Comparison of ENCODE assay signal across 22 cellular contexts in the genomic region with DNA sequence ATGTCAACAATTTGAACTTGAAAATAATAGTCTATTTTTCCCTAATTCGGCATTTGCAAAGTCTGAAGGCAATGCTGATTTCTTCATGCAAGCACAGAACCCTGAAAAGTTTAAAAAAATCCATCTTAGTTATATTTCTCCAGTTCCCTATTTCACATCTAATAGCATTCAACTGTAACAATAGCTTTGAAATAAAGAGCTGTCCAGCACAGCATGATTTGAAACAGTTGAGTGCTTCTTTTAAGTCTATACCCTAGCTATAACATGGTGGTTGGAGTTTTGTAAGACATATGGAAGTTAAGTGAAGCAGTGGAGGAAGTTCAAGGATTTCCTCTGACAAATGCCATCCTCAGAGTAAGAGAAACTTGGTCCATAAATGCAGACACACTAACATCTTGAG.
"Had no signal": no experiment of that assay in that cellular context is flagged by ENCODE, and none has a peak within 500 bp of the region (broad histone marks: within the 10 kb centered on the region; RNA-seq: fewer than 3 reads in every experiment).

No MANE protein-coding gene starts in this region.

- H3K27ac Mint-ChIP-seq: mesothelial cell of epicardium; naive thymus-derived CD4-positive, alpha-beta T cell; nephron; stimulated activated effector memory CD8-positive, alpha-beta T cell treated with anti-CD3 and anti-CD28 coated beads, Interleukin-12 subunit alpha, Interleukin-12 subunit beta, amount 100 ng/mL, for 72 hours had no signal

- H3K9me3 Mint-ChIP-seq: mesothelial cell of epicardium; naive thymus-derived CD4-positive, alpha-beta T cell; nephron; stimulated activated effector memory CD8-positive, alpha-beta T cell treated with anti-CD3 and anti-CD28 coated beads, Interleukin-12 subunit alpha, Interleukin-12 subunit beta, amount 100 ng/mL, for 72 hours had no signal

- H3K27me3 ChIP-seq: left lung, ovary, sigmoid colon, stomach, thyroid gland had no signal

- H3K36me3 ChIP-seq: left lung, ovary, sigmoid colon, stomach, thyroid gland had no signal

- ATAC-seq: left lung; naive thymus-derived CD4-positive, alpha-beta T cell; psoas muscle; right cardiac atrium; stimulated activated effector memory CD8-positive, alpha-beta T cell treated with anti-CD3 and anti-CD28 coated beads, Interleukin-12 subunit alpha, Interleukin-12 subunit beta, amount 100 ng/mL, for 72 hours had no signal

- H3K4me3 Mint-ChIP-seq: mesothelial cell of epicardium; naive thymus-derived CD4-positive, alpha-beta T cell; nephron; stimulated activated effector memory CD8-positive, alpha-beta T cell treated with anti-CD3 and anti-CD28 coated beads, Interleukin-12 subunit alpha, Interleukin-12 subunit beta, amount 100 ng/mL, for 72 hours had no signal

- H3K4me3 ChIP-seq: coronary artery, left lung, ovary, psoas muscle, sigmoid colon, stomach, thyroid gland had no signal

- H3K9me3 ChIP-seq: left lung, ovary, psoas muscle, sigmoid colon, stomach, thyroid gland had no signal

- H3K4me1 Mint-ChIP-seq: naive thymus-derived CD4-positive, alpha-beta T cell; stimulated activated effector memory CD8-positive, alpha-beta T cell treated with anti-CD3 and anti-CD28 coated beads, Interleukin-12 subunit alpha, Interleukin-12 subunit beta, amount 100 ng/mL, for 72 hours had no signal

- DNase-seq: dermis blood vessel endothelial cell; effector memory CD4-positive, alpha-beta T cell; erythroblast; left lung; mesenchymal stem cell; naive thymus-derived CD4-positive, alpha-beta T cell; occipital lobe; ovary; posterior cingulate gyrus; psoas muscle; right cardiac atrium; sigmoid colon; stimulated activated CD4-positive, alpha-beta T cell treated with anti-CD3 and anti-CD28 coated beads, Interleukin-2, amount 100 ng/mL, for 24 hours; stimulated activated CD4-positive, alpha-beta T cell treated with anti-CD3 and anti-CD28 coated beads, Interleukin-4, amount 100 ng/mL, for 24 hours; stimulated activated naive CD4-positive, alpha-beta T cell treated with Interleukin-2 at 50 U/mL for 16 hours; stomach; thyroid gland; trophoblast cell had no signal

- H3K27me3 Mint-ChIP-seq: naive thymus-derived CD4-positive, alpha-beta T cell had no signal

- H3K36me3 Mint-ChIP-seq: mesothelial cell of epicardium; naive thymus-derived CD4-positive, alpha-beta T cell; stimulated activated effector memory CD8-positive, alpha-beta T cell treated with anti-CD3 and anti-CD28 coated beads, Interleukin-12 subunit alpha, Interleukin-12 subunit beta, amount 100 ng/mL, for 72 hours had no signal

- H3K4me1 ChIP-seq: left lung, psoas muscle, sigmoid colon, stomach, thyroid gland had no signal

- H3K27ac ChIP-seq: coronary artery, left lung, ovary, psoas muscle, sigmoid colon, stomach, thyroid gland had no signal
